Comparison of ENCODE assay signal across 9 cellular contexts in genomic region chr22:45608763-45609180, GRCh38.
DNase-seq lines count a peak whose midpoint lies in the region; ATAC-seq, FAIRE-seq and TF ChIP-seq lines count a peak whose summit lies in the region.
"Had no signal": no experiment of that assay in that cellular context is flagged by ENCODE, and none has a peak within 500 bp of the region (broad histone marks: within the 10 kb centered on the region; RNA-seq: fewer than 3 reads in every experiment).

No MANE protein-coding gene starts in this region.

- intact Hi-C loops in CD4-positive, alpha-beta T cell (cut with DNase I, micrococcal nuclease): no loop called here
- intact Hi-C loops in HepG2 (cut with micrococcal nuclease; ENCODE audit: unreplicated experiment): no loop called here

- no TSS peak for BruUV-seq in HepG2 (replicated peaks; lab: Mats Ljungman, UMichigan)

- no peaks in the 10 kb centered on the region for H3K9me3 ChIP-seq in CD4-positive, alpha-beta T cell (ENCODE audit: control insufficient read depth, low read length)
- H3K9me3 ChIP-seq in neural progenitor cell (ENCODE audit: low read depth) (no peaks in the 10 kb centered on the region), upper lobe of left lung (no peaks in the 10 kb centered on the region), HepG2 (ENCODE audit: low read length) (no peaks in the 10 kb centered on the region)

- H3K27ac Mint-ChIP-seq in CD4-positive, alpha-beta T cell: no peak overlapping the region
- H3K27ac Mint-ChIP-seq in activated T-helper 17 cell treated with anti-CD3 and anti-CD28 coated beads, Interleukin-2, amount 50 U/mL, for 72 hours: peak overlapping the region; percentile 90
- H3K27ac Mint-ChIP-seq in neural progenitor cell: no peak overlapping the region

- WGBS in upper lobe of left lung, 2 donors: 56 to 60% methylated on average over 8 of the region's 8 CpGs
- WGBS in HepG2 (ENCODE audit: low lambda C conversion rate): 45% methylated on average over 8 of the region's 8 CpGs

- in situ Hi-C loops in HepG2 (cut with HindIII; ENCODE audit: extremely low pct_ligation_motif_present, low pct_unique_long_range_greater_than_20kb): no loop called here

- H3K36me3 ChIP-seq in neural progenitor cell (no peaks in the 10 kb centered on the region), upper lobe of left lung (no peaks in the 10 kb centered on the region), HepG2 (replicated peaks in 1 of 2; ENCODE audit: control insufficient read depth in 1 of 2, insufficient read depth in 2 of 2, low read length in 2 of 2) (no peaks in the 10 kb centered on the region)

- no peak overlapping the region for H3K4me3 ChIP-seq in neural progenitor cell
- H3K4me3 ChIP-seq in upper lobe of left lung: no peak overlapping the region
- no peak overlapping the region for H3K4me3 ChIP-seq in HepG2 (replicated peaks in 1 of 3; ENCODE audit: insufficient read depth in 1 of 3, low read depth in 2 of 3, low read length in 3 of 3)
- H3K4me3 ChIP-seq: GM12878 had no signal

- no peak overlapping the region for H3K4me3 Mint-ChIP-seq in CD4-positive, alpha-beta T cell
- peak overlapping the region; percentile 66 for H3K4me3 Mint-ChIP-seq in activated T-helper 17 cell treated with anti-CD3 and anti-CD28 coated beads, Interleukin-2, amount 50 U/mL, for 72 hours
- H3K4me3 Mint-ChIP-seq in neural progenitor cell: no peak overlapping the region

- TF ChIP-seq EP300 in upper lobe of left lung (IDR thresholded peaks at IDR 0.05) (no peak), HepG2 (IDR thresholded peaks at IDR 0.05; ENCODE audit: low read depth in 2 of 2, low read length in 2 of 2) (no peak), HepG2 (CRISPR knock-in tag; IDR thresholded peaks at IDR 0.05; ENCODE audit: borderline replicate concordance) (no peak)

- peaks cover 5% of the 10 kb centered on the region for H3K4me1 Mint-ChIP-seq in CD4-positive, alpha-beta T cell (ENCODE audit: low read depth)
- H3K4me1 Mint-ChIP-seq in activated T-helper 17 cell treated with anti-CD3 and anti-CD28 coated beads, Interleukin-2, amount 50 U/mL, for 72 hours: peaks cover 11% of the 10 kb centered on the region
- H3K4me1 Mint-ChIP-seq in neural progenitor cell: peaks cover 26% of the 10 kb centered on the region

- H3K36me3 Mint-ChIP-seq in CD4-positive, alpha-beta T cell (ENCODE audit: low read depth): no peaks in the 10 kb centered on the region
- no peaks in the 10 kb centered on the region for H3K36me3 Mint-ChIP-seq in activated T-helper 17 cell treated with anti-CD3 and anti-CD28 coated beads, Interleukin-2, amount 50 U/mL, for 72 hours (ENCODE audit: low read depth)
- H3K36me3 Mint-ChIP-seq in neural progenitor cell: no peaks in the 10 kb centered on the region

- peaks cover 10% of the 10 kb centered on the region for H3K4me1 ChIP-seq in neural progenitor cell
- H3K4me1 ChIP-seq in upper lobe of left lung: peaks cover 0 to 5% (median 1%) of the 10 kb centered on the region in 4 donors
- H3K4me1 ChIP-seq in HepG2 (ENCODE audit: insufficient read depth, low read length): peaks cover 11% of the 10 kb centered on the region

- peak; percentile 37 for ATAC-seq in CD4-positive, alpha-beta T cell (ENCODE audit: poor library complexity)
- peak; percentile 88 for ATAC-seq in activated T-helper 17 cell treated with anti-CD3 and anti-CD28 coated beads, Interleukin-2, amount 50 U/mL, for 72 hours (replicated peaks)
- ATAC-seq in upper lobe of left lung (ENCODE audit: low FRiP score in 2 of 2): no peak
- no peak for ATAC-seq in HepG2
- ATAC-seq: GM12878 had no signal

- H3K27me3 ChIP-seq in CD4-positive, alpha-beta T cell (ENCODE audit: control insufficient read depth, insufficient read depth, low read length): no peaks in the 10 kb centered on the region
- H3K27me3 ChIP-seq in neural progenitor cell (no peaks in the 10 kb centered on the region), upper lobe of left lung (no peaks in the 10 kb centered on the region), HepG2 (ENCODE audit: control insufficient read depth in 1 of 2, insufficient read depth in 2 of 2, low read length in 2 of 2) (peaks cover 0 to 2% of the 10 kb centered on the region in 2 experiments; a peak in 2 of 5 replicates)

- no peak overlapping the region for H2AFZ ChIP-seq in neural progenitor cell (replicated peaks)
- no peak overlapping the region for H2AFZ ChIP-seq in HepG2 (ENCODE audit: low read length)

- peaks cover 11% of the 10 kb centered on the region for H3F3A ChIP-seq in neural progenitor cell (ENCODE audit: low read depth)

- H4K20me1 ChIP-seq in neural progenitor cell (ENCODE audit: low read depth) (no peaks in the 10 kb centered on the region), HepG2 (ENCODE audit: insufficient read depth, low read length) (no peaks in the 10 kb centered on the region)

- TF ChIP-seq POLR2A in upper lobe of left lung (IDR thresholded peaks at IDR 0.05) (no peak), HepG2 (IDR thresholded peaks at IDR 0.05; ENCODE audit: insufficient read depth in 1 of 2, low read depth in 2 of 2, low read length in 2 of 2) (no peak)

- peaks cover 4% of the 10 kb centered on the region for H3K27me3 Mint-ChIP-seq in CD4-positive, alpha-beta T cell
- H3K27me3 Mint-ChIP-seq in activated T-helper 17 cell treated with anti-CD3 and anti-CD28 coated beads, Interleukin-2, amount 50 U/mL, for 72 hours: no peaks in the 10 kb centered on the region
- H3K27me3 Mint-ChIP-seq in neural progenitor cell (ENCODE audit: insufficient read depth, low read depth): peaks cover 5% of the 10 kb centered on the region

- no peak for TF ChIP-seq CTCF in CD4-positive, alpha-beta T cell (IDR thresholded peaks at IDR 0.05)
- TF ChIP-seq CTCF in neural progenitor cell (IDR thresholded peaks at IDR 0.05) (no peak), upper lobe of left lung (IDR thresholded peaks at IDR 0.05) (no peak), HepG2 (CRISPR knock-in tag; IDR thresholded peaks at IDR 0.05) (no peak)

- H3K27ac ChIP-seq in CD4-positive, alpha-beta T cell (ENCODE audit: low read depth, low read length): no peak overlapping the region
- H3K27ac ChIP-seq in caudate nucleus (ENCODE audit: low read depth, low read length) (no peak overlapping the region), neural progenitor cell (no peak overlapping the region), upper lobe of left lung (no peak overlapping the region), HepG2 (ENCODE audit: extremely low read length, insufficient read depth, low read length) (no peak overlapping the region)

- H3K79me2 ChIP-seq in neural progenitor cell (ENCODE audit: low read depth) (no peaks in the 10 kb centered on the region), HepG2 (ENCODE audit: insufficient read depth, low read length) (no peaks in the 10 kb centered on the region)

- FAIRE-seq in HepG2 (lab: Jason Lieb, UNC): no peak
- FAIRE-seq: GM12878 had no signal

- POLR2A ChIA-PET in CD4-positive, alpha-beta T cell (lab: Charles Lee): no interaction called here
- POLR2A ChIA-PET in HepG2 (lab: Yijun Ruan, JAX): no interaction called here

- CTCF ChIA-PET in CD4-positive, alpha-beta T cell (lab: Charles Lee): interaction anchor here (0.6 kb wide), 1 partner anchor 1371 kb away, joined by 3 read pairs; no protein-coding TSS in a partner anchor
- CTCF ChIA-PET in HepG2 (lab: Yijun Ruan, JAX; ENCODE audit: low intra/inter-chr PET ratio, low total read pairs): no interaction called here

- no peak overlapping the region for H3K4me2 ChIP-seq in neural progenitor cell
- H3K4me2 ChIP-seq in HepG2 (ENCODE audit: low read depth, low read length): no peak overlapping the region

- H3K9ac ChIP-seq in neural progenitor cell (no peak overlapping the region), HepG2 (ENCODE audit: insufficient read depth, low read depth, low read length) (no peak overlapping the region)

- H3K9me3 Mint-ChIP-seq in CD4-positive, alpha-beta T cell: no peaks in the 10 kb centered on the region
- no peaks in the 10 kb centered on the region for H3K9me3 Mint-ChIP-seq in activated T-helper 17 cell treated with anti-CD3 and anti-CD28 coated beads, Interleukin-2, amount 50 U/mL, for 72 hours
- peaks cover 1% of the 10 kb centered on the region for H3K9me3 Mint-ChIP-seq in neural progenitor cell

- no peak for DNase-seq in CD4-positive, alpha-beta T cell
- peak; percentile 98 for DNase-seq in LHCN-M2 (ENCODE audit: low read depth)
- DNase-seq in kidney tubule cell (ENCODE audit: low spot score): peak; percentile 97
- DNase-seq in caudate nucleus (lab: John Stamatoyannopoulos, UW): no peak
- DNase-seq in neural progenitor cell (ENCODE audit: low spot score): no peak
- DNase-seq in upper lobe of left lung: no peak
- DNase-seq in HepG2 (ENCODE audit: low spot score): no peak

- TF ChIP-seq RAD21 in HepG2 (CRISPR knock-in tag; IDR thresholded peaks at IDR 0.05): no peak

TF ChIP-seq in HepG2, 621 proteins besides CTCF, POLR2A, EP300 and RAD21:
- TF ChIP-seq HNRNPK (IDR thresholded peaks at IDR 0.05; ENCODE audit: low read depth, low read length, poor library complexity, severe bottlenecking): no peak
- no peak for TF ChIP-seq CBX2 (IDR thresholded peaks at IDR 0.05; ENCODE audit: low read depth, low read length)
- TF ChIP-seq CBX2 (CRISPR knock-in tag; IDR thresholded peaks at IDR 0.05; ENCODE audit: low read depth): no peak
- TF ChIP-seq TAF15 (IDR thresholded peaks at IDR 0.05; ENCODE audit: low read depth, low read length, poor library complexity, severe bottlenecking): no peak
- no peak for TF ChIP-seq PLRG1 (conservative IDR thresholded peaks at IDR 0.05)
- no peak for TF ChIP-seq ARNTL (CRISPR knock-in tag; IDR thresholded peaks at IDR 0.05)
- TF ChIP-seq SNRNP70 (IDR thresholded peaks at IDR 0.05; ENCODE audit: low read depth, low read length): no peak
TF ChIP-seq in HepG2: peak in this region for 0.

Comparison
In these comparisons a context has a peak if more than half of its experiments do, and no peak if none do; other contexts are left out.
1. ATAC-seq: peak in CD4-positive, alpha-beta T cell (single experiment) and activated T-helper 17 cell treated with anti-CD3 and anti-CD28 coated beads, Interleukin-2, amount 50 U/mL, for 72 hours (single experiment); none in upper lobe of left lung (0 of 2) and HepG2 (single experiment).
2. DNase-seq: peak in LHCN-M2 (single experiment) and kidney tubule cell (single experiment); none in CD4-positive, alpha-beta T cell (0 of 10), caudate nucleus (0 of 61), neural progenitor cell (single experiment), upper lobe of left lung (0 of 2) and HepG2 (single experiment).